ENCODE assay signal across 1 cellular context in genomic region chr6:34196833-34197195, GRCh38.
TF ChIP-seq lines count a peak whose summit lies in the region.

No MANE protein-coding gene starts in this region.

TF ChIP-seq in liver, 16 proteins besides CTCF, POLR2A, EP300 and RAD21 (continued from another document):
- no peak for TF ChIP-seq ATF3 (IDR thresholded peaks at IDR 0.05)
- no peak for TF ChIP-seq REST (IDR thresholded peaks at IDR 0.05)
- no peak for TF ChIP-seq HNF4G (IDR thresholded peaks at IDR 0.05)
- no peak for TF ChIP-seq EGR1 (IDR thresholded peaks at IDR 0.05; ENCODE audit: low read depth in 2 of 2)
- no peak for TF ChIP-seq JUND (IDR thresholded peaks at IDR 0.05)
- no peak for TF ChIP-seq RXRA (IDR thresholded peaks at IDR 0.05)
